8 cellular contexts compared by ENCODE assay signal in genomic region chr6:170307080-170307545, GRCh38. TPM values are rescaled to one million over a fixed set of nuclear protein-coding genes. Genes with fewer than 3 reads are reported as not detected.
DNase-seq lines count a peak whose midpoint lies in the region; ATAC-seq and TF ChIP-seq lines count a peak whose summit lies in the region.

No MANE protein-coding gene starts in this region.

- peaks cover 26% of the 10 kb centered on the region for H3K4me1 ChIP-seq in upper lobe of right lung

- peaks cover 20% of the 10 kb centered on the region for H3K36me3 Mint-ChIP-seq in activated naive CD4-positive, alpha-beta T cell treated with anti-CD3 and anti-CD28 coated beads, Interleukin-2, amount 10 ng/mL, durations not matched to agents 7 days and 5 days
- peaks cover 8% of the 10 kb centered on the region for H3K36me3 Mint-ChIP-seq in memory B cell

- H3K27ac Mint-ChIP-seq in activated naive CD4-positive, alpha-beta T cell treated with anti-CD3 and anti-CD28 coated beads, Interleukin-2, amount 10 ng/mL, durations not matched to agents 7 days and 5 days: peak overlapping the region; percentile 93
- peak overlapping the region; percentile 97 for H3K27ac Mint-ChIP-seq in memory B cell

- CTCF ChIA-PET in activated naive CD4-positive, alpha-beta T cell treated with anti-CD3 and anti-CD28 coated beads, Interleukin-2, amount 10 ng/mL, durations not matched to agents 7 days and 5 days (lab: Charles Lee): interaction anchor here (0.6 to 1.2 kb wide), 2 partner anchors 90 to 241 kb away, joined by 3 to 4 read pairs; no protein-coding TSS in a partner anchor

- peak overlapping the region; percentile 96 for H3K27ac ChIP-seq in upper lobe of right lung

- no peaks in the 10 kb centered on the region for H3K9me3 Mint-ChIP-seq in activated naive CD4-positive, alpha-beta T cell treated with anti-CD3 and anti-CD28 coated beads, Interleukin-2, amount 10 ng/mL, durations not matched to agents 7 days and 5 days
- no peaks in the 10 kb centered on the region for H3K9me3 Mint-ChIP-seq in memory B cell

- ATAC-seq in memory B cell (ENCODE audit: low read depth): no peak
- no peak for ATAC-seq in upper lobe of right lung
- no peak for ATAC-seq in HG03196 (IDR thresholded peaks at IDR 0.05; ENCODE audit: unreplicated experiment)
- ATAC-seq in HG03175 (IDR thresholded peaks at IDR 0.05; ENCODE audit: unreplicated experiment): no peak

- H3K4me3 Mint-ChIP-seq in activated naive CD4-positive, alpha-beta T cell treated with anti-CD3 and anti-CD28 coated beads, Interleukin-2, amount 10 ng/mL, durations not matched to agents 7 days and 5 days: peak overlapping the region; percentile 98
- peak overlapping the region; percentile 98 for H3K4me3 Mint-ChIP-seq in memory B cell

- no peaks in the 10 kb centered on the region for H3K36me3 ChIP-seq in upper lobe of right lung

- H3K9me3 ChIP-seq in upper lobe of right lung: no peaks in the 10 kb centered on the region

- intact Hi-C loops in upper lobe of right lung (cut with DNase I): no loop called here

- H3K4me1 Mint-ChIP-seq in activated naive CD4-positive, alpha-beta T cell treated with anti-CD3 and anti-CD28 coated beads, Interleukin-2, amount 10 ng/mL, durations not matched to agents 7 days and 5 days: peaks cover 34% of the 10 kb centered on the region
- peaks cover 38% of the 10 kb centered on the region for H3K4me1 Mint-ChIP-seq in memory B cell

- no peaks in the 10 kb centered on the region for H3K27me3 ChIP-seq in upper lobe of right lung

- H3K4me3 ChIP-seq in astrocyte of the spinal cord (ENCODE audit: low read depth, low read length) (peak overlapping the region; percentile 92), upper lobe of right lung (peak overlapping the region; percentile 93)

- peaks cover 22% of the 10 kb centered on the region for H3K27me3 Mint-ChIP-seq in activated naive CD4-positive, alpha-beta T cell treated with anti-CD3 and anti-CD28 coated beads, Interleukin-2, amount 10 ng/mL, durations not matched to agents 7 days and 5 days
- peaks cover 5% of the 10 kb centered on the region for H3K27me3 Mint-ChIP-seq in memory B cell

- TF ChIP-seq CTCF in astrocyte of the spinal cord (IDR thresholded peaks at IDR 0.05; ENCODE audit: low read depth, low read length): no peak
- no peak for TF ChIP-seq CTCF in upper lobe of right lung (IDR thresholded peaks at IDR 0.05)

- DNase-seq in activated naive CD4-positive, alpha-beta T cell treated with anti-CD3 and anti-CD28 coated beads, Interleukin-2, amount 10 ng/mL, durations not matched to agents 7 days and 5 days: no peak
- DNase-seq in activated naive CD4-positive, alpha-beta T cell treated with Interleukin-2 at 50 U/mL for 16 hours: no peak
- DNase-seq in astrocyte of the spinal cord (ENCODE audit: low read depth, low spot score): no peak
- no peak for DNase-seq in memory B cell (ENCODE audit: low spot score in 2 of 2)
- DNase-seq in upper lobe of right lung: no peak
- no peak for DNase-seq in NCI-H2196 treated with DMSO at 0.1 percent for 48 hours (lab: John Stamatoyannopoulos, UW; ENCODE audit: unreplicated experiment)

- in situ Hi-C loops in astrocyte of the spinal cord (cut with HindIII; ENCODE audit: low sequenced_read_pairs): no loop called here

RNA-seq across cellular contexts. Expression of gene FAM120B, which starts 0.6 kb away (rescaled TPM):
- 26.1 TPM for total RNA-seq in upper lobe of right lung

RNA-seq across cellular contexts. Expression of gene DLL1, which starts 16.2 kb away (rescaled TPM):
- total RNA-seq in upper lobe of right lung: 14.6 TPM
